8 cellular contexts compared by ENCODE assay signal in the genomic region with DNA sequence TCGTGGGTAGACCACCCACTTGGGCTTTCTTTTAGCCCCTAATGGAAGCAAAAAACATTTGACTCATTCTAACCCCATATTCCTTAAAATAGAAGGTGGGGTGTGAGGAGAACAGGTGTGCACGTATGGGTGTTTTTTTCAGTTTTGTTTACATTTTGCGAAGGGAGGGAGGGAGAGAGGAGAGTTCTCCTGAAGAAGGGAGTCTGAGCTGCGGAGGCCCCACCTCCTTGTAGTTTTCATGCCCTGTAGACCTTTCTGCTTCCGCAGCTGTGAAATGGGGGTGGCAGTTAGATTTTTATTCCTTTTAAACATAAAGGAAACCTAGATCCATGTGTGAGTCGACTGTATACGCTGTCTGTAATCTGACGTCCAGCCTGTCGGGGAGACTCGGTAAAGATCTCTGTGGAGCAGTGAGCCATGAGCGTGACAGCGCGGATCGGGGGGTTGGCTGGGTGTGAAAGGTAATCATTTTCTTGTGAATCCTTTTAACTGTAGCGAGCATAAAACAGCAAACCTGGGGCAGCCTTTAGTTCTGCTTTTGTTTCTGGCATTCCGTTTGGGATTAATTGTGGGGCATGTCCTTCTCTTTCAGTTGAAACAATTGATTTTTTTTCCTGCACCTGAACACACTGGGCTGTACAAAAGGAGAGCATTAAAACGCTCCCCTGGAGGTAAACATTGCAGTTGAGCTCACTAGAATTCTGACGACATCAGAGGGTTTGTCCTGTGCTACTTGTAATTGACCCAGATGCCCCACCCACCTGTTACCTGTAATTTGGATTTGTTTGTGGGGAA. TPM values are rescaled to one million over a fixed set of nuclear protein-coding genes. Genes with fewer than 3 reads are reported as not detected.
DNase-seq lines count a peak whose midpoint lies in the region; ATAC-seq and TF ChIP-seq lines count a peak whose summit lies in the region.

No MANE protein-coding gene starts in this region.

- H2BK5ac ChIP-seq in trophoblast cell (ENCODE audit: low read depth, low read length, poor library complexity) = no peak overlapping the region

- POLR2A ChIA-PET in OCI-LY7 (lab: Charles Lee) = interaction anchor here (0.5 to 0.6 kb wide), 3 partner anchors 16 to 212 kb away, joined by 3 to 5 read pairs (median 4); no protein-coding TSS in a partner anchor

- no peak overlapping the region for H3K18ac ChIP-seq in trophoblast cell (ENCODE audit: low read length)

- H3K4ac ChIP-seq in trophoblast cell (ENCODE audit: low read depth, low read length) = peak overlapping the region; percentile 99

- H2BK12ac ChIP-seq in trophoblast cell (ENCODE audit: low read length) = no peak overlapping the region

- H4K91ac ChIP-seq in trophoblast cell (ENCODE audit: low read depth, low read length) = no peak overlapping the region

- H3K4me2 ChIP-seq in OCI-LY7 (ENCODE audit: low read length) = peak overlapping the region; percentile 99
- H3K4me2 ChIP-seq in trophoblast cell (ENCODE audit: low read length) = peak overlapping the region; percentile 95

- no CpG with 5 or more reads among the region's 18 CpGs for WGBS in trophoblast cell (ENCODE audit: extremely low coverage, insufficient coverage, insufficient read length)

- H3K9me3 ChIP-seq in OCI-LY7 (ENCODE audit: low read length) (no peaks in the 10 kb centered on the region), trophoblast cell (ENCODE audit: insufficient read depth, low read depth, low read length) (no peaks in the 10 kb centered on the region)

- H4K20me1 ChIP-seq in OCI-LY7 (ENCODE audit: insufficient read depth, low read length) = peaks cover 42% of the 10 kb centered on the region

- DNase-seq in T-helper 2 cell treated with Interferon-gamma antibody and Interleukin-4, amounts not matched to agents 5 μg/mL and 100 μg/mL, for 36 hours (ENCODE audit: low spot score) = no peak
- no peak for DNase-seq in T-helper 2 cell
- DNase-seq in OCI-LY7 (ENCODE audit: low spot score) = no peak
- peak; percentile 21 to 23 for DNase-seq in erythroblast (lab: John Stamatoyannopoulos, UW)
- no peak for DNase-seq in trophoblast cell
- no peak for DNase-seq in NCI-H187 (lab: John Stamatoyannopoulos, UW)

- CTCF ChIA-PET in OCI-LY7 (lab: Charles Lee; ENCODE audit: unreplicated experiment) = no interaction called here

- H3K79me2 ChIP-seq in OCI-LY7 (ENCODE audit: insufficient read depth, low read depth, low read length) (peaks cover 68% of the 10 kb centered on the region), trophoblast cell (ENCODE audit: control insufficient read depth, insufficient read depth, low read length, poor library complexity) (peaks cover 35% of the 10 kb centered on the region)

- peaks cover 36% of the 10 kb centered on the region for H3K4me1 Mint-ChIP-seq in T-helper 2 cell treated with Interferon-gamma antibody and Interleukin-4, amounts not matched to agents 5 μg/mL and 100 μg/mL, for 36 hours (ENCODE audit: low read depth)

- H3K9ac ChIP-seq in trophoblast cell (ENCODE audit: low read length) = no peak overlapping the region

- peak overlapping the region; percentile 52 for H3K27ac Mint-ChIP-seq in T-helper 2 cell treated with Interferon-gamma antibody and Interleukin-4, amounts not matched to agents 5 μg/mL and 100 μg/mL, for 36 hours

- peak overlapping the region; percentile 94 for H3K4me3 Mint-ChIP-seq in T-helper 2 cell treated with Interferon-gamma antibody and Interleukin-4, amounts not matched to agents 5 μg/mL and 100 μg/mL, for 36 hours

- intact Hi-C loops in OCI-LY7 (cut with micrococcal nuclease; ENCODE audit: unreplicated experiment) = loop anchor here (5.0 to 10.0 kb wide), 3 partner anchors 152 to 409 kb away; partner anchors contain the start of genes CRTC1 and REX1BD

- peaks cover 5% of the 10 kb centered on the region for H3K79me1 ChIP-seq in trophoblast cell (ENCODE audit: low read length)

- H2AK5ac ChIP-seq in trophoblast cell (ENCODE audit: low read length) = no peak overlapping the region

- no peak for TF ChIP-seq CTCF in OCI-LY7 (conservative IDR thresholded peaks at IDR 0.05; ENCODE audit: low read length)

- no peak overlapping the region for H2BK120ac ChIP-seq in trophoblast cell (ENCODE audit: insufficient read depth, low read length, poor library complexity)

- H4K8ac ChIP-seq in trophoblast cell (ENCODE audit: low read depth, low read length) = no peak overlapping the region

- H3K27ac ChIP-seq in OCI-LY7 (ENCODE audit: low read depth, low read length, poor library complexity, severe bottlenecking) = no peak overlapping the region
- H3K27ac ChIP-seq in trophoblast cell (ENCODE audit: low read depth, low read length) = no peak overlapping the region

- BruUV-seq in OCI-LY7 (replicated peaks; lab: Mats Ljungman, UMichigan) = TSS peak; percentile 62

- H4K12ac ChIP-seq in trophoblast cell (ENCODE audit: low read depth, low read length) = no peak overlapping the region

- no peaks in the 10 kb centered on the region for H3K27me3 ChIP-seq in trophoblast cell (ENCODE audit: insufficient read depth, low read length)

- no peak for TF ChIP-seq POLR2A in erythroblast (IDR thresholded peaks at IDR 0.05; ENCODE audit: low read length)

- H3K4me3 ChIP-seq in OCI-LY7 (ENCODE audit: low read depth, low read length, poor library complexity, severe bottlenecking) (peak overlapping the region; percentile 94), trophoblast cell (ENCODE audit: low read depth, low read length) (peak overlapping the region; percentile 23)

- H3K27me3 Mint-ChIP-seq in T-helper 2 cell treated with Interferon-gamma antibody and Interleukin-4, amounts not matched to agents 5 μg/mL and 100 μg/mL, for 36 hours (ENCODE audit: low read depth) = no peaks in the 10 kb centered on the region

- no peak overlapping the region for H3K23ac ChIP-seq in trophoblast cell (ENCODE audit: low read length)

- no peak for ATAC-seq in HG03342 (IDR thresholded peaks at IDR 0.05; ENCODE audit: unreplicated experiment)
- ATAC-seq in HG02623 (IDR thresholded peaks at IDR 0.05; ENCODE audit: unreplicated experiment) = no peak

- H3K4me1 ChIP-seq in OCI-LY7 (ENCODE audit: insufficient read depth, low read length, poor library complexity, severe bottlenecking) (peaks cover 26% of the 10 kb centered on the region), trophoblast cell (ENCODE audit: control insufficient read depth in 1 of 2, insufficient read depth in 2 of 2, low read length in 2 of 2) (peaks cover 8 to 9% of the 10 kb centered on the region in 2 experiments)

- H3K9me2 ChIP-seq in OCI-LY7 (ENCODE audit: insufficient read depth, low read length) = no peaks in the 10 kb centered on the region

- H3K36me3 Mint-ChIP-seq in T-helper 2 cell treated with Interferon-gamma antibody and Interleukin-4, amounts not matched to agents 5 μg/mL and 100 μg/mL, for 36 hours (ENCODE audit: low read depth) = peaks cover 49% of the 10 kb centered on the region

- no peak overlapping the region for H2AFZ ChIP-seq in OCI-LY7 (ENCODE audit: low read length)
- no peak overlapping the region for H2AFZ ChIP-seq in trophoblast cell (ENCODE audit: insufficient read depth, low read length, poor library complexity)

- peaks cover 66% of the 10 kb centered on the region for H3K36me3 ChIP-seq in OCI-LY7 (ENCODE audit: insufficient read depth, low read length)
- peaks cover 18 to 20% of the 10 kb centered on the region in 2 experiments for H3K36me3 ChIP-seq in trophoblast cell (ENCODE audit: control insufficient read depth in 1 of 2, insufficient read depth in 2 of 2, low read length in 2 of 2)

- H3K14ac ChIP-seq in trophoblast cell (ENCODE audit: low read length) = no peak overlapping the region

- no peaks in the 10 kb centered on the region for H3K9me3 Mint-ChIP-seq in T-helper 2 cell treated with Interferon-gamma antibody and Interleukin-4, amounts not matched to agents 5 μg/mL and 100 μg/mL, for 36 hours

RNA-seq across cellular contexts. Expression of gene UPF1, which starts 2.3 kb away (rescaled TPM):
- total RNA-seq in OCI-LY7 (2014; rRNA removed; shearing (Covaris generic)) = 65.2 and 77.2 TPM in 2 replicates
- total RNA-seq in OCI-LY7 (2022) = 113 and 122 TPM in 2 replicates
- 38.1 and 38.7 TPM in 2 replicates for polyA plus RNA-seq in trophoblast cell (2013)

RNA-seq across cellular contexts. Expression of gene COMP, which starts 42.9 kb away (rescaled TPM):
- total RNA-seq in OCI-LY7 (2014; rRNA removed; shearing (Covaris generic)) = not detected in 2 replicates
- not detected in 2 replicates for total RNA-seq in OCI-LY7 (2022)
- 0.10 and 0.11 TPM in 2 replicates for polyA plus RNA-seq in trophoblast cell (2013)

Comparison
In these comparisons a context has a peak if more than half of its experiments do, and no peak if none do; other contexts are left out.
1. DNase-seq: peak in erythroblast (2 of 2); none in T-helper 2 cell treated with Interferon-gamma antibody and Interleukin-4, amounts not matched to agents 5 μg/mL and 100 μg/mL, for 36 hours (single experiment), T-helper 2 cell (0 of 5), OCI-LY7 (single experiment), trophoblast cell (0 of 2) and NCI-H187 (0 of 2).